8 cellular contexts compared by ENCODE assay signal in the genomic region with DNA sequence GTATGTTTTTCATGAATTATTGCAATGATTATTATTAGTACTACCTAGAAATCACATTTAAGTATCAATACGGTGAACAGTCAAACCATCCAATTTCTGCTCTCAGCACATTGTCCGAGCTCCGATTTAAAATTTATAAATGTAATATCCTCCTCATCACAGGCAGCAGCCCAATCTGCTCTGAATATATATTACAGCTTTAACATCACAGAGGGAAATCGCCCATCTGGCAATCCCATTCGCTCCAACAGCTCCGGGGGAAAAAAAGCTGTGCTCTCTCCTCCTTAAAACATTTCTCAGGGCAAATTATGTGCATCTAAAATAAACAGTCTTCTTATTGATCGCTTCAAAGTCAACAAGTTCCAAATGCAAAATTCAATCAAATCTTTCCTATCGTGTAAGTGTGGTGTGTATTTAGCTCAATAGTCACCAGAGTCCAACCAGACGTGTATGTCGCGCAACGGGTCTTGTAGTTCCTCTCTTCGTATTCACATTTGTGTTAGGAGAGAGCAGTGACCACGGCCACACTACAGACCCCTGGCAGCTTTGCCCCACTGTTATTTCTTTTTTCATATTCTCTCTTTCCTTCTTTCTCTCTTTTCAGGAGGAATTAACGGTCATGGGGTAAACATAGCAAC. TPM values are rescaled to one million over a fixed set of nuclear protein-coding genes. Genes with fewer than 3 reads are reported as not detected.
DNase-seq lines count a peak whose midpoint lies in the region; ATAC-seq and TF ChIP-seq lines count a peak whose summit lies in the region.

No MANE protein-coding gene starts in this region.

- CTCF ChIA-PET in mammary epithelial cell (lab: Charles Lee; ENCODE audit: low non-redundant PET), result interaction anchor here (0.5 kb wide), 1 partner anchor 145 kb away, joined by 3 read pairs; no protein-coding TSS in a partner anchor

- no peak overlapping the region for H2AFZ ChIP-seq in mammary epithelial cell (ENCODE audit: low read depth, low read length)

- peaks cover 58% of the 10 kb centered on the region for H3K79me2 ChIP-seq in mammary epithelial cell (ENCODE audit: insufficient read depth, low read length)

- in situ Hi-C loops in mammary epithelial cell (cut with MboI; ENCODE audit: low sequenced_read_pairs in 2 of 2), result no loop called here

- H3K9ac ChIP-seq in mammary epithelial cell (ENCODE audit: insufficient read depth, low read length) (no peak overlapping the region), stomach smooth muscle (ENCODE audit: low read length in 2 of 2) (peak overlapping the region in 1 of 2 donors; percentile 48)

- dilution Hi-C loops in mammary epithelial cell (cut with HindIII; ENCODE audit: low sequenced_read_pairs), result no loop called here

- no peak overlapping the region for H3K27ac ChIP-seq in mammary epithelial cell (ENCODE audit: insufficient read depth, low read depth, low read length)
- peak overlapping the region; percentile 35 for H3K27ac ChIP-seq in layer of hippocampus (ENCODE audit: low read depth, low read length)
- H3K27ac ChIP-seq in stomach smooth muscle (ENCODE audit: low read length), result peak overlapping the region; percentile 47

- WGBS in mammary epithelial cell (ENCODE audit: low coverage, missing lambda C conversion rate), result 98% methylated on average over 15 of the region's 15 CpGs

- intact Hi-C loops in mammary epithelial cell (cut with micrococcal nuclease), result loop anchor here (10.0 kb wide), 1 partner anchor 701 kb away; no protein-coding TSS in a partner anchor

- H4K20me1 ChIP-seq in mammary epithelial cell (ENCODE audit: insufficient read depth, low read length), result no peaks in the 10 kb centered on the region

- no TSS peak for BruUV-seq in mammary epithelial cell (replicated peaks; lab: Mats Ljungman, UMichigan)

- H3K4me2 ChIP-seq in mammary epithelial cell (ENCODE audit: insufficient read depth, low read depth, low read length), result peak overlapping the region; percentile 81

- TF ChIP-seq CTCF in mammary epithelial cell (conservative IDR thresholded peaks at IDR 0.05 in 1 of 2, IDR thresholded peaks at IDR 0.05 in 1 of 2; ENCODE audit: extremely low read depth in 1 of 2, insufficient read depth in 1 of 2, low read depth in 1 of 2, low read length in 2 of 2), result no peak

- H3K27me3 ChIP-seq in MG63, result no peaks in the 10 kb centered on the region
- H3K27me3 ChIP-seq in mammary epithelial cell (ENCODE audit: insufficient read depth, low read length), result no peaks in the 10 kb centered on the region
- no peaks in the 10 kb centered on the region for H3K27me3 ChIP-seq in layer of hippocampus (ENCODE audit: control insufficient read depth, insufficient read depth, low read length)
- H3K27me3 ChIP-seq in stomach smooth muscle (ENCODE audit: control insufficient read depth in 1 of 2, insufficient read depth in 2 of 2, low read length in 2 of 2), result peaks cover 0 to 8% of the 10 kb centered on the region in 2 donors

- peaks cover 17% of the 10 kb centered on the region for H3K4me1 ChIP-seq in mammary epithelial cell (ENCODE audit: insufficient read depth, low read length)
- no peaks in the 10 kb centered on the region for H3K4me1 ChIP-seq in stomach smooth muscle (ENCODE audit: control insufficient read depth, insufficient read depth, low read length)

- DNase-seq in MG63, result peak; percentile 26
- DNase-seq in mammary epithelial cell, result no peak
- no peak for DNase-seq in KG1 (lab: John Stamatoyannopoulos, UW)
- DNase-seq in NCI-H345 (lab: John Stamatoyannopoulos, UW), result no peak

- no peaks in the 10 kb centered on the region for H3K36me3 ChIP-seq in MG63
- no peaks in the 10 kb centered on the region for H3K36me3 ChIP-seq in mammary epithelial cell (ENCODE audit: insufficient read depth, low read length)
- no peaks in the 10 kb centered on the region for H3K36me3 ChIP-seq in stomach smooth muscle (ENCODE audit: control insufficient read depth in 2 of 2, insufficient read depth in 2 of 2, low read length in 2 of 2)

- no peak for ATAC-seq in HG03378 (IDR thresholded peaks at IDR 0.05; ENCODE audit: unreplicated experiment)
- no peak for ATAC-seq in HG03439 (IDR thresholded peaks at IDR 0.05; ENCODE audit: unreplicated experiment)

- H3K9me3 ChIP-seq in MG63 (no peaks in the 10 kb centered on the region), mammary epithelial cell (replicated peaks; ENCODE audit: insufficient read depth, low read length) (no peaks in the 10 kb centered on the region), stomach smooth muscle (ENCODE audit: control insufficient read depth in 2 of 2, low read length in 2 of 2) (no peaks in the 10 kb centered on the region)

- H3K4me3 ChIP-seq in MG63 (peak overlapping the region; percentile 66), mammary epithelial cell (replicated peaks in 1 of 3; ENCODE audit: insufficient read depth in 1 of 3, low read depth in 2 of 3, low read length in 3 of 3) (no peak overlapping the region), stomach smooth muscle (ENCODE audit: low read length in 2 of 2) (peak overlapping the region in 1 of 2 donors; percentile 50)

RNA-seq across cellular contexts. Expression of a gene that starts 2.4 kb away (rescaled TPM):
- 0.07 and 0.16 TPM in 2 replicates for total RNA-seq in MG63 (2014; rRNA removed; shearing (Covaris generic); ENCODE audit: low replicate concordance)
- total RNA-seq in mammary epithelial cell, result 10 to 100 TPM in 1 of 2 donors, 1 to 10 TPM in 1; 2.5 to 10.7 TPM
- polyA plus RNA-seq in mammary epithelial cell, result 2.7 TPM
- 6.9 TPM for polyA minus RNA-seq in mammary epithelial cell
